Comparison of ENCODE assay signal across 2 cellular contexts in genomic region chr3:108487439-108487838, GRCh38.
TF ChIP-seq lines count a peak whose summit lies in the region.

No MANE protein-coding gene starts in this region.

TF ChIP-seq in IMR-90, 13 proteins besides CTCF, POLR2A, EP300 and RAD21 (continued from another document):
- no peak for TF ChIP-seq RCOR1 (IDR thresholded peaks at IDR 0.05; ENCODE audit: insufficient replicate concordance, low read length)
- no peak for TF ChIP-seq NFE2L2 (IDR thresholded peaks at IDR 0.05; ENCODE audit: low read depth, low read length)
- no peak for TF ChIP-seq MAZ (IDR thresholded peaks at IDR 0.05; ENCODE audit: borderline replicate concordance, low read depth, low read length)
- TF ChIP-seq MXI1 (IDR thresholded peaks at IDR 0.05; ENCODE audit: borderline replicate concordance, low read depth, low read length): no peak
- TF ChIP-seq ELK1 (IDR thresholded peaks at IDR 0.05; ENCODE audit: borderline replicate concordance, low read depth, low read length): no peak
- TF ChIP-seq CEBPB (IDR thresholded peaks at IDR 0.05; ENCODE audit: low read depth, low read length): no peak

TF ChIP-seq in SK-N-SH, 30 proteins besides CTCF, POLR2A, EP300 and RAD21:
- TF ChIP-seq REST (IDR thresholded peaks at IDR 0.05; ENCODE audit: low read depth, low read length) (no peak), RXRA (IDR thresholded peaks at IDR 0.05; ENCODE audit: borderline replicate concordance, low read depth) (no peak), MXI1 (IDR thresholded peaks at IDR 0.05; ENCODE audit: low read depth, low read length) (no peak), TEAD4 (IDR thresholded peaks at IDR 0.05; ENCODE audit: borderline replicate concordance, insufficient read depth) (no peak), MAX (IDR thresholded peaks at IDR 0.05; ENCODE audit: low read depth) (no peak), POLR2AphosphoS5 (IDR thresholded peaks at IDR 0.05; ENCODE audit: low read depth, low read length) (no peak), MEF2A (IDR thresholded peaks at IDR 0.05; ENCODE audit: borderline replicate concordance, low read depth) (no peak)
